In genomic region chr19:33408538-33408937, GRCh38 we compare ENCODE assay signal across 22 cellular contexts. TPM values are rescaled to one million over a fixed set of nuclear protein-coding genes. Genes with fewer than 3 reads are reported as not detected.
DNase-seq lines count a peak whose midpoint lies in the region; ATAC-seq, FAIRE-seq and TF ChIP-seq lines count a peak whose summit lies in the region.
"Had no signal": no experiment of that assay in that cellular context is flagged by ENCODE, and none has a peak within 500 bp of the region (broad histone marks: within the 10 kb centered on the region; RNA-seq: fewer than 3 reads in every experiment).

No MANE protein-coding gene starts in this region.

- ATAC-seq in GM18868 (IDR thresholded peaks at IDR 0.05; ENCODE audit: unreplicated experiment): no peak
- ATAC-seq in HG02840 (IDR thresholded peaks at IDR 0.05; ENCODE audit: low FRiP score, unreplicated experiment): no peak

- TF ChIP-seq CTCF in kidney (IDR thresholded peaks at IDR 0.05; ENCODE audit: borderline replicate concordance, extremely low read depth, insufficient read depth) (no peak), sigmoid colon (IDR thresholded peaks at IDR 0.05) (no peak)

- no peak overlapping the region for H3K4me3 ChIP-seq in kidney (ENCODE audit: low read length in 2 of 2)
- no peak overlapping the region for H3K4me3 ChIP-seq in sigmoid colon
- H3K4me3 ChIP-seq: BLaER1, HAP-1 had no signal

- WGBS in sigmoid colon, 2 donors: 90 to 96% methylated on average over 10 of the region's 10 CpGs

- H3K4me1 ChIP-seq in kidney (ENCODE audit: control insufficient read depth in 1 of 2, insufficient read depth in 1 of 2, low read depth in 1 of 2, low read length in 2 of 2): peaks cover 2 to 3% of the 10 kb centered on the region in 2 donors
- H3K4me1 ChIP-seq in sigmoid colon: peaks cover 0 to 18% (median 6%) of the 10 kb centered on the region in 4 donors
- H3K4me1 ChIP-seq: HAP-1 had no signal

- H3K27me3 ChIP-seq in sigmoid colon: no peaks in the 10 kb centered on the region
- H3K27me3 ChIP-seq: BLaER1 had no signal

- H3K36me3 ChIP-seq in kidney (ENCODE audit: control insufficient read depth in 1 of 2, insufficient read depth in 2 of 2, low read length in 2 of 2): peaks cover 2 to 18% of the 10 kb centered on the region in 2 donors
- H3K36me3 ChIP-seq in sigmoid colon: peaks cover 0 to 13% (median 0%) of the 10 kb centered on the region in 4 donors
- H3K36me3 ChIP-seq: BLaER1, HAP-1 had no signal

- TF ChIP-seq EP300 in sigmoid colon (IDR thresholded peaks at IDR 0.05): no peak

- no peak for FAIRE-seq in kidney (lab: Jason Lieb, UNC)
- FAIRE-seq: A204.1, GM12891, GM18507, H54 had no signal

- no peak overlapping the region for H3K9ac ChIP-seq in kidney (ENCODE audit: low read length in 2 of 2)

- H3K9me3 ChIP-seq in kidney (ENCODE audit: control insufficient read depth in 1 of 2, low read length in 2 of 2) (no peaks in the 10 kb centered on the region), sigmoid colon (no peaks in the 10 kb centered on the region)
- H3K9me3 ChIP-seq: BLaER1, HAP-1 had no signal

- H3K27ac ChIP-seq in kidney (ENCODE audit: low read depth in 2 of 2, low read length in 2 of 2) (no peak overlapping the region), sigmoid colon (no peak overlapping the region)
- H3K27ac ChIP-seq: 22Rv1 had no signal

- intact Hi-C loops in kidney (cut with DNase I) (loop anchor here (5.0 kb wide), 1 partner anchor 171 kb away; no protein-coding TSS in a partner anchor), sigmoid colon (cut with DNase I) (loop anchor here (1.0 kb wide), 1 partner anchor 167 kb away; no protein-coding TSS in a partner anchor)

- peak; percentile 11 for DNase-seq in NCI-H146 (lab: John Stamatoyannopoulos, UW)
- DNase-seq in NCI-H146 treated with DMSO at 0.1 percent for 48 hours (lab: John Stamatoyannopoulos, UW; ENCODE audit: unreplicated experiment): no peak
- peak; percentile 72 for DNase-seq in COR-L47 (lab: John Stamatoyannopoulos, UW)
- DNase-seq in kidney: peak; percentile 15
- DNase-seq in sigmoid colon: peak; percentile 21
- DNase-seq in NCI-H345 treated with DMSO at 0.1 percent for 48 hours (lab: John Stamatoyannopoulos, UW; ENCODE audit: unreplicated experiment): no peak
- DNase-seq: Calu3; CD4-positive, alpha-beta T cell; DMS53; DMS79 treated with DMSO at 0.1 percent for 48 hours; GF-D8; GOT3; HFFc6 had no signal

- TF ChIP-seq POLR2A in sigmoid colon (IDR thresholded peaks at IDR 0.05): no peak

RNA-seq across cellular contexts. Expression of gene CEBPG, which starts 35.0 kb away (rescaled TPM):
- 22.4 TPM for total RNA-seq in kidney
- 13.0 TPM for polyA plus RNA-seq in kidney (ENCODE audit: insufficient read depth, low read depth, low replicate concordance)
- 10 to 100 TPM; 18.6 to 27.8 (median 23.0) TPM for total RNA-seq in sigmoid colon
- 10 to 100 TPM; 44.2 to 84.6 (median 64.9) TPM for polyA plus RNA-seq in sigmoid colon

Comparison
In these comparisons a context has a peak if more than half of its experiments do, and no peak if none do; other contexts are left out.
1. DNase-seq: peak in NCI-H146 (single experiment), COR-L47 (single experiment), kidney (single experiment) and sigmoid colon (single experiment); none in NCI-H146 treated with DMSO at 0.1 percent for 48 hours (single experiment) and NCI-H345 treated with DMSO at 0.1 percent for 48 hours (single experiment).